Comparison of ENCODE assay signal across 1 cellular context in genomic region chr20:49219091-49219923, GRCh38.
TF ChIP-seq lines count a peak whose summit lies in the region.

DDX27 (plus strand) TSS chr20:49219416; CDS start chr20:49219449, 33 bp downstream.

TF ChIP-seq in HepG2, 621 proteins besides CTCF, POLR2A, EP300 and RAD21 (continued from another document and continues in another):
- TF ChIP-seq ZUFSP (CRISPR knock-in tag; IDR thresholded peaks at IDR 0.05; ENCODE audit: borderline replicate concordance) (no peak), ZBED4 (CRISPR knock-in tag; IDR thresholded peaks at IDR 0.05; ENCODE audit: borderline replicate concordance) (peak; percentile 83), GRHL1 (CRISPR knock-in tag; conservative IDR thresholded peaks at IDR 0.05) (no peak), ASH2L (IDR thresholded peaks at IDR 0.05; ENCODE audit: insufficient read length, low read depth, low read length) (peak; percentile 91), PAX8 (CRISPR knock-in tag; IDR thresholded peaks at IDR 0.05; ENCODE audit: borderline replicate concordance) (no peak), TOPORS (CRISPR knock-in tag; IDR thresholded peaks at IDR 0.05) (peak; percentile 68), CEBPZ (IDR thresholded peaks at IDR 0.05; ENCODE audit: low read length) (no peak), ZNF770 (CRISPR knock-in tag; IDR thresholded peaks at IDR 0.05) (peak; percentile 74), ZNF143 (CRISPR knock-in tag; IDR thresholded peaks at IDR 0.05) (peak; percentile 79), ZNF318 (CRISPR knock-in tag; IDR thresholded peaks at IDR 0.05) (peak; percentile 53), PLRG1 (conservative IDR thresholded peaks at IDR 0.05) (no peak), PRDM10 (CRISPR knock-in tag; IDR thresholded peaks at IDR 0.05; ENCODE audit: low read depth) (peak; percentile 56; the same call in 1 of the 2 replicates), ZNF549 (CRISPR knock-in tag; IDR thresholded peaks at IDR 0.05) (no peak), ZBTB2 (CRISPR knock-in tag; IDR thresholded peaks at IDR 0.05; ENCODE audit: low read depth) (peak; percentile 25), ERF (CRISPR knock-in tag; IDR thresholded peaks at IDR 0.05) (peak; percentile 95), NFKBIZ (CRISPR knock-in tag; IDR thresholded peaks at IDR 0.05) (peak; percentile 77; the same call in 1 of the 2 replicates), ZNF230 (CRISPR knock-in tag; IDR thresholded peaks at IDR 0.05) (peak; percentile 88), ZNF547 (CRISPR knock-in tag; IDR thresholded peaks at IDR 0.05) (peak; percentile 89), ZNF788 (CRISPR knock-in tag; IDR thresholded peaks at IDR 0.05; ENCODE audit: borderline replicate concordance) (peak; percentile 96; the same call in 1 of the 2 replicates)
